ENCODE assay signal across 17 cellular contexts in genomic region chr1:226891846-226892533, GRCh38. TPM values are rescaled to one million over a fixed set of nuclear protein-coding genes. Genes with fewer than 3 reads are reported as not detected.
DNase-seq lines count a peak whose midpoint lies in the region; ATAC-seq and TF ChIP-seq lines count a peak whose summit lies in the region.
"Had no signal": no experiment of that assay in that cellular context is flagged by ENCODE, and none has a peak within 500 bp of the region (broad histone marks: within the 10 kb centered on the region; RNA-seq: fewer than 3 reads in every experiment).

No MANE protein-coding gene starts in this region.

- H3K9me3 ChIP-seq in body of pancreas (no peaks in the 10 kb centered on the region), left ventricle myocardium inferior (replicated peaks) (no peaks in the 10 kb centered on the region), testis (no peaks in the 10 kb centered on the region)
- H3K9me3 ChIP-seq: esophagus muscularis mucosa, Peyer's patch, tibial artery had no signal

- DNase-seq in activated CD4-positive, alpha-beta T cell treated with anti-CD3 and anti-CD28 coated beads, Interleukin-2, amount 10 ng/mL, durations not matched to agents 7 days and 5 days: no peak
- no peak for DNase-seq in activated CD4-positive, alpha-beta T cell treated with anti-CD3 and anti-CD28 coated beads, Interleukin-2, amount 50 U/mL, for 48 hours
- DNase-seq in body of pancreas: no peak
- no peak for DNase-seq in left ventricle myocardium inferior
- peak; percentile 28 for DNase-seq in testis
- no peak for DNase-seq in kidney glomerular epithelial cell (lab: John Stamatoyannopoulos, UW)
- DNase-seq: activated naive CD4-positive, alpha-beta T cell treated with anti-CD3 and anti-CD28 coated beads, Interleukin-2, amount 10 ng/mL, durations not matched to agents 7 days and 5 days; DMS 273 treated with DMSO at 0.1 percent for 48 hours; NCI-H146; occipital lobe; Peyer's patch; stimulated activated CD4-positive, alpha-beta T cell treated with anti-CD3 and anti-CD28 coated beads, Interleukin-15, amount 100 ng/mL, for 24 hours; T1000 had no signal

- POLR2A ChIA-PET in activated CD4-positive, alpha-beta T cell treated with anti-CD3 and anti-CD28 coated beads, Interleukin-2, amount 10 ng/mL, durations not matched to agents 7 days and 5 days (lab: Charles Lee): no interaction called here

- no peaks in the 10 kb centered on the region for H3K27me3 ChIP-seq in body of pancreas
- no peaks in the 10 kb centered on the region for H3K27me3 ChIP-seq in left ventricle myocardium inferior (ENCODE audit: low read depth)
- H3K27me3 ChIP-seq in testis: no peaks in the 10 kb centered on the region
- H3K27me3 ChIP-seq: esophagus muscularis mucosa, Peyer's patch, tibial artery had no signal

- no peak for TF ChIP-seq POLR2A in body of pancreas (IDR thresholded peaks at IDR 0.05)
- TF ChIP-seq POLR2A in testis (IDR thresholded peaks at IDR 0.05): no peak

- no peaks in the 10 kb centered on the region for H3K27me3 Mint-ChIP-seq in activated CD4-positive, alpha-beta T cell treated with anti-CD3 and anti-CD28 coated beads, Interleukin-2, amount 10 ng/mL, durations not matched to agents 7 days and 5 days
- H3K27me3 Mint-ChIP-seq: activated naive CD4-positive, alpha-beta T cell treated with anti-CD3 and anti-CD28 coated beads, Interleukin-2, amount 10 ng/mL, durations not matched to agents 7 days and 5 days had no signal

- intact Hi-C loops in body of pancreas (cut with DNase I) (no loop called here), left ventricle myocardium inferior (cut with micrococcal nuclease) (no loop called here), testis (cut with DNase I; ENCODE audit: low total_unique reads) (no loop called here)

- CTCF ChIA-PET in activated CD4-positive, alpha-beta T cell treated with anti-CD3 and anti-CD28 coated beads, Interleukin-2, amount 10 ng/mL, durations not matched to agents 7 days and 5 days (lab: Charles Lee): interaction anchor here (1.3 to 2.1 kb wide), 3 partner anchors 8 to 13 kb away, joined by 3 to 7 read pairs (median 5); no protein-coding TSS in a partner anchor

- TF ChIP-seq CTCF in body of pancreas (IDR thresholded peaks at IDR 0.05) (no peak), left ventricle myocardium inferior (IDR thresholded peaks at IDR 0.05; ENCODE audit: borderline replicate concordance) (no peak), testis (IDR thresholded peaks at IDR 0.05) (no peak)

- no peak overlapping the region for H3K27ac ChIP-seq in body of pancreas
- peak overlapping the region; percentile 71 for H3K27ac ChIP-seq in left ventricle myocardium inferior (replicated peaks)
- H3K27ac ChIP-seq in testis: no peak overlapping the region
- H3K27ac ChIP-seq: esophagus muscularis mucosa, Peyer's patch, tibial artery had no signal

- no peaks in the 10 kb centered on the region for H3K9me3 Mint-ChIP-seq in activated CD4-positive, alpha-beta T cell treated with anti-CD3 and anti-CD28 coated beads, Interleukin-2, amount 10 ng/mL, durations not matched to agents 7 days and 5 days
- H3K9me3 Mint-ChIP-seq: activated naive CD4-positive, alpha-beta T cell treated with anti-CD3 and anti-CD28 coated beads, Interleukin-2, amount 10 ng/mL, durations not matched to agents 7 days and 5 days had no signal

- peak; percentile 14 for ATAC-seq in body of pancreas
- no peak for ATAC-seq in HG03135 (IDR thresholded peaks at IDR 0.05; ENCODE audit: unreplicated experiment)
- no peak for ATAC-seq in GM21528 (IDR thresholded peaks at IDR 0.05; ENCODE audit: low FRiP score, unreplicated experiment)

- no peaks in the 10 kb centered on the region for H3K4me1 Mint-ChIP-seq in activated CD4-positive, alpha-beta T cell treated with anti-CD3 and anti-CD28 coated beads, Interleukin-2, amount 10 ng/mL, durations not matched to agents 7 days and 5 days
- H3K4me1 Mint-ChIP-seq: activated naive CD4-positive, alpha-beta T cell treated with anti-CD3 and anti-CD28 coated beads, Interleukin-2, amount 10 ng/mL, durations not matched to agents 7 days and 5 days had no signal

- peak overlapping the region; percentile 66 for H3K27ac Mint-ChIP-seq in activated CD4-positive, alpha-beta T cell treated with anti-CD3 and anti-CD28 coated beads, Interleukin-2, amount 10 ng/mL, durations not matched to agents 7 days and 5 days
- H3K27ac Mint-ChIP-seq: activated naive CD4-positive, alpha-beta T cell treated with anti-CD3 and anti-CD28 coated beads, Interleukin-2, amount 10 ng/mL, durations not matched to agents 7 days and 5 days had no signal

- H3K4me1 ChIP-seq in body of pancreas: no peaks in the 10 kb centered on the region
- H3K4me1 ChIP-seq in left ventricle myocardium inferior: peaks cover 18% of the 10 kb centered on the region
- H3K4me1 ChIP-seq in testis: no peaks in the 10 kb centered on the region
- H3K4me1 ChIP-seq: Peyer's patch, tibial artery had no signal

- WGBS in body of pancreas, 2 donors: 77 to 88% methylated on average over 18 of the region's 18 CpGs
- 73 to 82% methylated on average over 17 to 18 of the region's 18 CpGs for WGBS in testis, 2 donors

- no peaks in the 10 kb centered on the region for H3K36me3 Mint-ChIP-seq in activated CD4-positive, alpha-beta T cell treated with anti-CD3 and anti-CD28 coated beads, Interleukin-2, amount 10 ng/mL, durations not matched to agents 7 days and 5 days (ENCODE audit: low read depth)
- H3K36me3 Mint-ChIP-seq: activated naive CD4-positive, alpha-beta T cell treated with anti-CD3 and anti-CD28 coated beads, Interleukin-2, amount 10 ng/mL, durations not matched to agents 7 days and 5 days had no signal

- H3K36me3 ChIP-seq in body of pancreas (replicated peaks in 1 of 2; ENCODE audit: insufficient read depth in 1 of 2, low read depth in 2 of 2) (peaks cover 24 to 54% of the 10 kb centered on the region in 2 donors), left ventricle myocardium inferior (peaks cover 84% of the 10 kb centered on the region), testis (ENCODE audit: low read depth, missing control alignments) (no peaks in the 10 kb centered on the region)

- no peak overlapping the region for H3K4me3 ChIP-seq in body of pancreas
- H3K4me3 ChIP-seq in left ventricle myocardium inferior: no peak overlapping the region
- no peak overlapping the region for H3K4me3 ChIP-seq in testis
- H3K4me3 ChIP-seq: esophagus muscularis mucosa, Peyer's patch, tibial artery had no signal

- H3K4me3 Mint-ChIP-seq in activated CD4-positive, alpha-beta T cell treated with anti-CD3 and anti-CD28 coated beads, Interleukin-2, amount 10 ng/mL, durations not matched to agents 7 days and 5 days: no peak overlapping the region
- H3K4me3 Mint-ChIP-seq: activated naive CD4-positive, alpha-beta T cell treated with anti-CD3 and anti-CD28 coated beads, Interleukin-2, amount 10 ng/mL, durations not matched to agents 7 days and 5 days had no signal

RNA-seq across cellular contexts. Expression of gene PSEN2, which starts 21.6 kb away (rescaled TPM):
- 1 to 10 TPM; 2.0 to 2.9 TPM for total RNA-seq in activated CD4-positive, alpha-beta T cell treated with anti-CD3 and anti-CD28 coated beads, Interleukin-2, amount 10 ng/mL, durations not matched to agents 7 days and 5 days
- total RNA-seq in body of pancreas: 10 to 100 TPM; 80.9 to 98.9 TPM
- 16.6 TPM for total RNA-seq in left ventricle myocardium inferior
- 100 to 1,000 TPM in 1 of 2 donors, 10 to 100 TPM in 1; 87.8 to 107 TPM for total RNA-seq in testis
- 40.7 TPM for polyA plus RNA-seq in testis (ENCODE audit: insufficient read depth, low read depth, low replicate concordance)

RNA-seq across cellular contexts. Expression of gene COQ8A, which starts 48.1 kb away (rescaled TPM):
- 10 to 100 TPM; 22.6 to 25.5 TPM for total RNA-seq in activated CD4-positive, alpha-beta T cell treated with anti-CD3 and anti-CD28 coated beads, Interleukin-2, amount 10 ng/mL, durations not matched to agents 7 days and 5 days
- total RNA-seq in body of pancreas (100 to 1,000 TPM; 116 to 134 TPM), left ventricle myocardium inferior (357 TPM), testis (10 to 100 TPM; 39.2 to 46.8 TPM)
- 34.4 TPM for polyA plus RNA-seq in testis (ENCODE audit: insufficient read depth, low read depth, low replicate concordance)
